ENCODE assay signal across 8 cellular contexts in genomic region chr7:21412291-21412896, GRCh38. TPM values are rescaled to one million over a fixed set of nuclear protein-coding genes. Genes with fewer than 3 reads are reported as not detected.
DNase-seq lines count a peak whose midpoint lies in the region; ATAC-seq and TF ChIP-seq lines count a peak whose summit lies in the region.
"Had no signal": no experiment of that assay in that cellular context is flagged by ENCODE, and none has a peak within 500 bp of the region (broad histone marks: within the 10 kb centered on the region; RNA-seq: fewer than 3 reads in every experiment).

No MANE protein-coding gene starts in this region.

- no peak overlapping the region for H3K27ac Mint-ChIP-seq in mesothelial cell of epicardium

- H3K36me3 ChIP-seq in mesodermal cell (ENCODE audit: control insufficient read depth, insufficient read depth, low read length): no peaks in the 10 kb centered on the region

- no peaks in the 10 kb centered on the region for H3K4me1 ChIP-seq in mesodermal cell (ENCODE audit: control insufficient read depth, insufficient read depth, low read length, poor library complexity, severe bottlenecking)

- H3K4me1 Mint-ChIP-seq in mesothelial cell of epicardium: no peaks in the 10 kb centered on the region

- no peak overlapping the region for H3K4me3 Mint-ChIP-seq in mesothelial cell of epicardium

- peak; percentile 75 for ATAC-seq in GM18502 (IDR thresholded peaks at IDR 0.05; ENCODE audit: poor library complexity, unreplicated experiment)
- ATAC-seq in GM21390 (IDR thresholded peaks at IDR 0.05; ENCODE audit: unreplicated experiment): peak; percentile 77
- peak; percentile 72 for ATAC-seq in HG03442 (IDR thresholded peaks at IDR 0.05; ENCODE audit: unreplicated experiment)

- peaks cover 4% of the 10 kb centered on the region for H3K27me3 Mint-ChIP-seq in mesothelial cell of epicardium (ENCODE audit: low read depth)

- no peaks in the 10 kb centered on the region for H3K36me3 Mint-ChIP-seq in mesothelial cell of epicardium

- H3K27ac ChIP-seq in mesodermal cell (ENCODE audit: low read depth, low read length, severe bottlenecking): peak overlapping the region; percentile 57

- TF ChIP-seq CTCF in mesothelial cell of epicardium (IDR thresholded peaks at IDR 0.05; ENCODE audit: unreplicated experiment): no peak

- no peaks in the 10 kb centered on the region for H3K9me3 Mint-ChIP-seq in mesothelial cell of epicardium

- DNase-seq in mesothelial cell of epicardium (ENCODE audit: low spot score in 2 of 2, unreplicated experiment in 2 of 2) (no peak), amniotic stem cell (lab: John Stamatoyannopoulos, UW) (no peak)
- no peak for DNase-seq in stimulated activated CD4-positive, alpha-beta T cell treated with anti-CD3 and anti-CD28 coated beads, Interleukin-2, amount 100 ng/mL, for 48 hours
- DNase-seq: GOT3 had no signal

- no peaks in the 10 kb centered on the region for H3K9me3 ChIP-seq in mesodermal cell (ENCODE audit: control insufficient read depth, low read length)

- no peak overlapping the region for H3K4me3 ChIP-seq in mesodermal cell (ENCODE audit: extremely low read depth, insufficient read depth, low read length, poor library complexity, severe bottlenecking)

- WGBS in mesodermal cell (ENCODE audit: insufficient coverage in 2 of 2), 2 experiments: 88% methylated on average over 1 of the region's 1 CpG; no CpG with 5 or more reads in 1 of the 2 experiments

RNA-seq across cellular contexts. Expression of gene SP4, which starts 15.5 kb away (rescaled TPM):
- polyA plus RNA-seq in mesodermal cell (2013, experiment 1 of 2): 5.2 TPM
- 5.1 TPM for polyA plus RNA-seq in mesodermal cell (2013, experiment 2 of 2)
- total RNA-seq in mesothelial cell of epicardium: 7.7 to 8.8 TPM (median 8.5 TPM) in 3 replicates
